Comparison of ENCODE assay signal across 20 cellular contexts in genomic region chr16:13561276-13561675, GRCh38.
DNase-seq lines count a peak whose midpoint lies in the region; ATAC-seq and TF ChIP-seq lines count a peak whose summit lies in the region.
"Had no signal": no experiment of that assay in that cellular context is flagged by ENCODE, and none has a peak within 500 bp of the region (broad histone marks: within the 10 kb centered on the region; RNA-seq: fewer than 3 reads in every experiment).

No MANE protein-coding gene starts in this region.

- no peak overlapping the region for H3K23ac ChIP-seq in mesendoderm (ENCODE audit: low read length)

- CTCF ChIA-PET in naive thymus-derived CD4-positive, alpha-beta T cell (lab: Charles Lee), result no interaction called here

- H3K9me2 ChIP-seq in GM23338 (ENCODE audit: insufficient read depth), result peaks cover 6% of the 10 kb centered on the region; the same call in 1 of the 2 replicates

- no peaks in the 10 kb centered on the region for H3K27me3 ChIP-seq in GM23338 (ENCODE audit: insufficient read depth)
- peaks cover 0 to 2% (median 0%) of the 10 kb centered on the region in 4 donors for H3K27me3 ChIP-seq in esophagus muscularis mucosa
- H3K27me3 ChIP-seq in mesendoderm (ENCODE audit: insufficient read depth, low read length, poor library complexity), result no peaks in the 10 kb centered on the region
- H3K27me3 ChIP-seq in naive thymus-derived CD4-positive, alpha-beta T cell (ENCODE audit: control insufficient read depth in 2 of 2, insufficient read depth in 2 of 2, low read length in 2 of 2), result no peaks in the 10 kb centered on the region
- H3K27me3 ChIP-seq: BLaER1 had no signal

- DNase-seq in GM23338 (ENCODE audit: low spot score), result no peak
- peak; percentile 57 for DNase-seq in esophagus muscularis mucosa (ENCODE audit: extremely low spot score)
- no peak for DNase-seq in mesendoderm
- peak; percentile 17 for DNase-seq in putamen (ENCODE audit: low spot score)
- no peak for DNase-seq in DMS153 (lab: John Stamatoyannopoulos, UW)
- no peak for DNase-seq in naive thymus-derived CD4-positive, alpha-beta T cell
- DNase-seq in kidney glomerular epithelial cell (lab: John Stamatoyannopoulos, UW), result no peak
- DNase-seq: CD4-positive, CD25-positive, alpha-beta regulatory T cell; CD8-positive, alpha-beta T cell; DMS 273 treated with DMSO at 0.1 percent for 48 hours; DMS53; DMS79 treated with DMSO at 0.1 percent for 48 hours; GF-D8; GOT3; H7 had no signal

- 59% methylated on average over 8 of the region's 8 CpGs for WGBS in esophagus muscularis mucosa
- no CpG with 5 or more reads among the region's 8 CpGs for WGBS in mesendoderm (ENCODE audit: extremely low coverage, insufficient coverage, low lambda C conversion rate)

- no peak overlapping the region for H3K4me3 Mint-ChIP-seq in GM23338
- no peak overlapping the region for H3K4me3 Mint-ChIP-seq in naive thymus-derived CD4-positive, alpha-beta T cell
- H3K4me3 Mint-ChIP-seq: B cell; CD4-positive, CD25-positive, alpha-beta regulatory T cell; CD8-positive, alpha-beta T cell had no signal

- TF ChIP-seq POLR2A in esophagus muscularis mucosa (IDR thresholded peaks at IDR 0.05; ENCODE audit: low read depth), result no peak

- ATAC-seq in GM23338, result no peak
- no peak for ATAC-seq in naive thymus-derived CD4-positive, alpha-beta T cell
- ATAC-seq: CD8-positive, alpha-beta T cell; HCT116 had no signal

- H3K4me3 ChIP-seq in GM23338 (no peak overlapping the region), esophagus muscularis mucosa (no peak overlapping the region), mesendoderm (ENCODE audit: low read length) (no peak overlapping the region)
- no peak overlapping the region for H3K4me3 ChIP-seq in naive thymus-derived CD4-positive, alpha-beta T cell (ENCODE audit: low read length)
- H3K4me3 ChIP-seq: BLaER1 had no signal

- H2BK15ac ChIP-seq in mesendoderm (replicated peaks; ENCODE audit: low read depth), result no peak overlapping the region

- H2AK5ac ChIP-seq in mesendoderm (ENCODE audit: low read length), result no peak overlapping the region

- H3K36me3 ChIP-seq in GM23338 (ENCODE audit: insufficient read depth) (no peaks in the 10 kb centered on the region), esophagus muscularis mucosa (no peaks in the 10 kb centered on the region), mesendoderm (ENCODE audit: control insufficient read depth, insufficient read depth, low read length) (no peaks in the 10 kb centered on the region)
- H3K36me3 ChIP-seq in naive thymus-derived CD4-positive, alpha-beta T cell (ENCODE audit: control insufficient read depth in 2 of 3, insufficient read depth in 3 of 3, low read length in 3 of 3), result no peaks in the 10 kb centered on the region
- H3K36me3 ChIP-seq: BLaER1 had no signal

- no peak overlapping the region for H4K8ac ChIP-seq in mesendoderm (ENCODE audit: low read depth, low read length)

- no peak overlapping the region for H3K9ac ChIP-seq in mesendoderm (ENCODE audit: low read length)
- H3K9ac ChIP-seq: BLaER1 had no signal

- TF ChIP-seq CTCF in GM23338 (conservative IDR thresholded peaks at IDR 0.05; ENCODE audit: low read depth in 2 of 2) (no peak), esophagus muscularis mucosa (IDR thresholded peaks at IDR 0.05) (no peak)

- intact Hi-C loops in esophagus muscularis mucosa (cut with DNase I), result no loop called here
- intact Hi-C loops in naive thymus-derived CD4-positive, alpha-beta T cell (cut with micrococcal nuclease), result no loop called here

- no peaks in the 10 kb centered on the region for H3K79me1 ChIP-seq in mesendoderm (ENCODE audit: low read length)

- no peak overlapping the region for H3K4ac ChIP-seq in mesendoderm (ENCODE audit: low read depth, low read length)

- no peaks in the 10 kb centered on the region for H4K20me1 ChIP-seq in GM23338 (replicated peaks; ENCODE audit: insufficient read depth)
- H4K20me1 ChIP-seq: BLaER1 had no signal

- no peak overlapping the region for H3K18ac ChIP-seq in mesendoderm (ENCODE audit: low read length)

- H2AFZ ChIP-seq in GM23338, result 0 out of 2 replicates have a peak overlapping the region, but pooled peaks have one; percentile 14

- H3K27ac ChIP-seq in GM23338 (ENCODE audit: low read depth) (no peak overlapping the region), esophagus muscularis mucosa (replicated peaks in 1 of 4) (no peak overlapping the region), mesendoderm (ENCODE audit: low read depth, low read length) (no peak overlapping the region)
- H3K27ac ChIP-seq in naive thymus-derived CD4-positive, alpha-beta T cell (ENCODE audit: low read depth, low read length), result no peak overlapping the region
- H3K27ac ChIP-seq: 22Rv1, BLaER1, C4-2B had no signal

- H3K79me2 ChIP-seq in GM23338 (replicated peaks; ENCODE audit: insufficient read depth) (no peaks in the 10 kb centered on the region), mesendoderm (ENCODE audit: control insufficient read depth, insufficient read depth, low read length) (no peaks in the 10 kb centered on the region)

- H3K36me3 Mint-ChIP-seq in GM23338 (ENCODE audit: low read depth), result no peaks in the 10 kb centered on the region
- H3K36me3 Mint-ChIP-seq in naive thymus-derived CD4-positive, alpha-beta T cell, result no peaks in the 10 kb centered on the region
- H3K36me3 Mint-ChIP-seq: CD4-positive, CD25-positive, alpha-beta regulatory T cell; CD8-positive, alpha-beta T cell had no signal

- POLR2A ChIA-PET in naive thymus-derived CD4-positive, alpha-beta T cell (lab: Charles Lee), result no interaction called here

- no peaks in the 10 kb centered on the region for H3F3A ChIP-seq in GM23338 (replicated peaks; ENCODE audit: low read depth)

- H3K4me1 ChIP-seq in GM23338 (ENCODE audit: insufficient read depth) (peaks cover under 1% of the 10 kb centered on the region; the same call in 1 of the 2 replicates), esophagus muscularis mucosa (no peaks in the 10 kb centered on the region), mesendoderm (ENCODE audit: control insufficient read depth, low read depth, low read length) (no peaks in the 10 kb centered on the region)
- H3K4me1 ChIP-seq in naive thymus-derived CD4-positive, alpha-beta T cell (ENCODE audit: control insufficient read depth in 2 of 2, insufficient read depth in 2 of 2, low read length in 2 of 2), result no peaks in the 10 kb centered on the region
- H3K4me1 ChIP-seq: BLaER1 had no signal

- H3K9me3 Mint-ChIP-seq in GM23338, result no peaks in the 10 kb centered on the region; the same call in 2 of the 3 replicates
- H3K9me3 Mint-ChIP-seq in naive thymus-derived CD4-positive, alpha-beta T cell, result peaks cover 0 to 18% (median 5%) of the 10 kb centered on the region in 11 donors

- no peak overlapping the region for H3K27ac Mint-ChIP-seq in GM23338
- no peak overlapping the region for H3K27ac Mint-ChIP-seq in naive thymus-derived CD4-positive, alpha-beta T cell
- H3K27ac Mint-ChIP-seq: B cell; CD4-positive, CD25-positive, alpha-beta regulatory T cell; CD8-positive, alpha-beta T cell had no signal

- H3K4me2 ChIP-seq in GM23338 (no peak overlapping the region), mesendoderm (ENCODE audit: low read length) (no peak overlapping the region)
- H3K4me2 ChIP-seq: BLaER1 had no signal

- peaks cover 2% of the 10 kb centered on the region; the same call in 2 of the 3 replicates for H3K4me1 Mint-ChIP-seq in GM23338
- no peaks in the 10 kb centered on the region for H3K4me1 Mint-ChIP-seq in naive thymus-derived CD4-positive, alpha-beta T cell
- H3K4me1 Mint-ChIP-seq: B cell; CD4-positive, CD25-positive, alpha-beta regulatory T cell had no signal

- no peaks in the 10 kb centered on the region for H3K27me3 Mint-ChIP-seq in GM23338 (ENCODE audit: insufficient read depth, low read depth, poor library complexity)
- peaks cover 0 to 5% (median 0%) of the 10 kb centered on the region in 5 donors for H3K27me3 Mint-ChIP-seq in naive thymus-derived CD4-positive, alpha-beta T cell
- H3K27me3 Mint-ChIP-seq: B cell; CD4-positive, CD25-positive, alpha-beta regulatory T cell had no signal

- no peak overlapping the region for H4K5ac ChIP-seq in mesendoderm (ENCODE audit: low read length)

- no peak overlapping the region for H2BK120ac ChIP-seq in mesendoderm (ENCODE audit: low read depth, low read length)

- H3K9me3 ChIP-seq in esophagus muscularis mucosa, result no peaks in the 10 kb centered on the region
- H3K9me3 ChIP-seq in naive thymus-derived CD4-positive, alpha-beta T cell (ENCODE audit: control insufficient read depth in 2 of 3, low read length in 3 of 3), result no peaks in the 10 kb centered on the region
- H3K9me3 ChIP-seq: BLaER1 had no signal

- peak overlapping the region; percentile 22 for H3K56ac ChIP-seq in mesendoderm (ENCODE audit: low read length)

- TF ChIP-seq EP300 in esophagus muscularis mucosa (IDR thresholded peaks at IDR 0.05), result no peak

- H2BK5ac ChIP-seq in mesendoderm (ENCODE audit: low read length), result no peak overlapping the region

TF ChIP-seq in GM23338, 12 proteins besides CTCF, POLR2A, EP300 and RAD21 (continues in another document):
- TF ChIP-seq NANOG (IDR thresholded peaks at IDR 0.05; ENCODE audit: borderline replicate concordance), result no peak

Comparison
In these comparisons a context has a peak if more than half of its experiments do, and no peak if none do; other contexts are left out.
1. DNase-seq: peak in esophagus muscularis mucosa (single experiment) and putamen (single experiment); none in GM23338 (single experiment), mesendoderm (single experiment), DMS153 (single experiment), naive thymus-derived CD4-positive, alpha-beta T cell (0 of 9) and kidney glomerular epithelial cell (single experiment).